In genomic region chr15:56356616-56357015, GRCh38 we compare ENCODE assay signal across 11 cellular contexts. TPM values are rescaled to one million over a fixed set of nuclear protein-coding genes. Genes with fewer than 3 reads are reported as not detected.
DNase-seq lines count a peak whose midpoint lies in the region; ATAC-seq, FAIRE-seq and TF ChIP-seq lines count a peak whose summit lies in the region.
"Had no signal": no experiment of that assay in that cellular context is flagged by ENCODE, and none has a peak within 500 bp of the region (broad histone marks: within the 10 kb centered on the region; RNA-seq: fewer than 3 reads in every experiment).

No MANE protein-coding gene starts in this region.

- no peak for TF ChIP-seq CTCF in spleen (IDR thresholded peaks at IDR 0.05 in 8 of 11, conservative IDR thresholded peaks at IDR 0.05 in 3 of 11)

- no peaks in the 10 kb centered on the region for H3K4me1 ChIP-seq in spleen

- no peak overlapping the region for H3K27ac ChIP-seq in spleen

- H3K4me1 Mint-ChIP-seq in T-helper 17 cell, result no peaks in the 10 kb centered on the region

- H3K27me3 ChIP-seq in spleen (replicated peaks in 1 of 7), result no peaks in the 10 kb centered on the region

- no peak overlapping the region for H3K4me3 ChIP-seq in spleen

- intact Hi-C loops in spleen (cut with DNase I; ENCODE audit: low total_unique reads), result no loop called here

- FAIRE-seq in GM12892 (lab: Jason Lieb, UNC), result peak; percentile 78

- no peak overlapping the region for H3K27ac Mint-ChIP-seq in T-helper 17 cell
- H3K27ac Mint-ChIP-seq: activated naive CD4-positive, alpha-beta T cell treated with anti-CD3 and anti-CD28 coated beads, Interleukin-2, amount 50 U/mL, for 72 hours had no signal

- no peak for DNase-seq in GM12892 (ENCODE audit: insufficient read length)
- peak; percentile 52 for DNase-seq in MV-4-11 (lab: John Stamatoyannopoulos, UW)
- DNase-seq in foreskin melanocyte, result peak; percentile 97
- no peak for DNase-seq in T-helper 9 cell
- DNase-seq in T-helper 17 cell, result no peak
- DNase-seq in spleen, result no peak
- DNase-seq: NCI-H1436, T1000 had no signal

- no peaks in the 10 kb centered on the region for H3K36me3 Mint-ChIP-seq in T-helper 17 cell (ENCODE audit: low read depth)
- H3K36me3 Mint-ChIP-seq: activated naive CD4-positive, alpha-beta T cell treated with anti-CD3 and anti-CD28 coated beads, Interleukin-2, amount 50 U/mL, for 72 hours had no signal

- H3K4me3 Mint-ChIP-seq in T-helper 17 cell, result no peak overlapping the region

- no peaks in the 10 kb centered on the region for H3K36me3 ChIP-seq in spleen

- peaks cover 5% of the 10 kb centered on the region for H3K27me3 Mint-ChIP-seq in T-helper 17 cell

- H3K9me3 ChIP-seq in T-helper 17 cell (ENCODE audit: control insufficient read depth, low read length, poor library complexity, severe bottlenecking) (no peaks in the 10 kb centered on the region), spleen (no peaks in the 10 kb centered on the region)

- ATAC-seq in HG02642 (IDR thresholded peaks at IDR 0.05; ENCODE audit: poor library complexity, unreplicated experiment) (peak; percentile 88), GM18867 (IDR thresholded peaks at IDR 0.05; ENCODE audit: unreplicated experiment) (no peak), T-helper 17 cell (no peak)
- ATAC-seq: activated naive CD4-positive, alpha-beta T cell treated with anti-CD3 and anti-CD28 coated beads, Interleukin-2, amount 50 U/mL, for 72 hours had no signal

- no peak for TF ChIP-seq POLR2A in GM12892 (IDR thresholded peaks at IDR 0.05; ENCODE audit: low read depth, low read length)
- TF ChIP-seq POLR2A in spleen (IDR thresholded peaks at IDR 0.05), result no peak

- 73 to 92% (median 91%) methylated on average over 2 of the region's 2 CpGs for WGBS in spleen, 5 donors

RNA-seq across cellular contexts. Expression of gene TEX9, which starts 8.6 kb away (rescaled TPM):
- 61.7 TPM for polyA plus RNA-seq in GM12892 (2012; ENCODE audit: missing spikeins)
- total RNA-seq in T-helper 17 cell (1 to 10 TPM in 1 of 2 donors, under 1 TPM in 1; 0.42 to 1.5 TPM), spleen (10 to 100 TPM in 2 of 7 donors, 1 to 10 TPM in 5; 5.7 to 21.4 (median 7.6) TPM)
- polyA plus RNA-seq in spleen, result 1 to 10 TPM; 2.4 to 4.1 (median 3.2) TPM

Comparison
In these comparisons a context has a peak if more than half of its experiments do, and no peak if none do; other contexts are left out.
1. DNase-seq: peak in MV-4-11 (single experiment) and foreskin melanocyte (single experiment); none in GM12892 (single experiment), T-helper 9 cell (single experiment), T-helper 17 cell (0 of 3) and spleen (single experiment).